ENCODE assay signal across 14 cellular contexts in genomic region chr18:66553824-66554223, GRCh38. TPM values are rescaled to one million over a fixed set of nuclear protein-coding genes. Genes with fewer than 3 reads are reported as not detected.
A peak's percentile ranks its signal among the peaks of the same experiment; 100 is the strongest.
DNase-seq lines count a peak whose midpoint lies in the region; ATAC-seq and TF ChIP-seq lines count a peak whose summit lies in the region.
"Had no signal": no experiment of that assay in that cellular context is flagged by ENCODE, and none has a peak within 500 bp of the region (broad histone marks: within the 10 kb centered on the region; RNA-seq: fewer than 3 reads in every experiment).

No MANE protein-coding gene starts in this region.

- WGBS in smooth muscle cell (ENCODE audit: low lambda C conversion rate): 33% methylated on average over 1 of the region's 1 CpG

- no peak overlapping the region for H3K4me3 ChIP-seq in RWPE2 (ENCODE audit: severe bottlenecking)
- no peak overlapping the region for H3K4me3 ChIP-seq in fibroblast of pulmonary artery (replicated peaks; ENCODE audit: low read depth, low read length)
- no peak overlapping the region for H3K4me3 ChIP-seq in smooth muscle cell
- H3K4me3 ChIP-seq in HAP-1: no peak overlapping the region

- no peak overlapping the region for H3K9ac ChIP-seq in smooth muscle cell (ENCODE audit: low read depth)

- no peaks in the 10 kb centered on the region for H3K36me3 ChIP-seq in RWPE2 (ENCODE audit: low read depth)
- H3K36me3 ChIP-seq in smooth muscle cell (ENCODE audit: low read depth): no peaks in the 10 kb centered on the region
- H3K36me3 ChIP-seq in HAP-1 (replicated peaks): no peaks in the 10 kb centered on the region

- no peaks in the 10 kb centered on the region for H3K9me3 ChIP-seq in RWPE2 (ENCODE audit: severe bottlenecking)
- H3K9me3 ChIP-seq in smooth muscle cell (replicated peaks; ENCODE audit: low read depth): no peaks in the 10 kb centered on the region
- no peaks in the 10 kb centered on the region for H3K9me3 ChIP-seq in HAP-1

- peak overlapping the region; percentile 15 for H3K4me2 ChIP-seq in smooth muscle cell

- H3F3A ChIP-seq in smooth muscle cell (ENCODE audit: low read depth): no peaks in the 10 kb centered on the region

- no peaks in the 10 kb centered on the region for H3K79me2 ChIP-seq in smooth muscle cell (ENCODE audit: low read depth)

- no peak overlapping the region for H2AFZ ChIP-seq in smooth muscle cell (ENCODE audit: low read depth)

- DNase-seq in RWPE2 (ENCODE audit: low spot score) (no peak), astrocyte of the hippocampus (ENCODE audit: low read depth, low spot score) (peak; percentile 30), fibroblast of pulmonary artery (ENCODE audit: low read depth) (peak; percentile 18), smooth muscle cell (lab: John Stamatoyannopoulos, UW; ENCODE audit: unreplicated experiment) (no peak), HAP-1 (ENCODE audit: low spot score in 2 of 2) (no peak), NCI-H128 (lab: John Stamatoyannopoulos, UW; ENCODE audit: unreplicated experiment) (no peak), NCI-H1930 (lab: John Stamatoyannopoulos, UW) (no peak)
- DNase-seq: CD4-positive, alpha-beta memory T cell; DMS79; NCI-H2029; NCI-H2171; NCI-H446 had no signal

- H3K27me3 ChIP-seq in RWPE2 (ENCODE audit: insufficient read depth, poor library complexity, severe bottlenecking) (no peaks in the 10 kb centered on the region), smooth muscle cell (ENCODE audit: low read depth) (no peaks in the 10 kb centered on the region), HAP-1 (ENCODE audit: low read depth) (no peaks in the 10 kb centered on the region)

- H4K20me1 ChIP-seq in smooth muscle cell (ENCODE audit: low read depth): no peaks in the 10 kb centered on the region

- no peak for TF ChIP-seq CTCF in RWPE2 (IDR thresholded peaks at IDR 0.05; ENCODE audit: poor library complexity, severe bottlenecking)
- no peak for TF ChIP-seq CTCF in fibroblast of pulmonary artery (IDR thresholded peaks at IDR 0.05; ENCODE audit: low read length, missing control alignments)
- no peak for TF ChIP-seq CTCF in smooth muscle cell (IDR thresholded peaks at IDR 0.05; ENCODE audit: borderline replicate concordance, insufficient read depth, poor library complexity, severe bottlenecking)

- H3K4me1 ChIP-seq in RWPE2 (ENCODE audit: insufficient read depth, poor library complexity, severe bottlenecking): peaks cover 7% of the 10 kb centered on the region
- H3K4me1 ChIP-seq in smooth muscle cell (ENCODE audit: low read depth): no peaks in the 10 kb centered on the region
- H3K4me1 ChIP-seq in HAP-1: no peaks in the 10 kb centered on the region

- in situ Hi-C loops in HAP-1 (cut with MboI; ENCODE audit: low sequenced_read_pairs): no loop called here

- H3K27ac ChIP-seq in RWPE2 (ENCODE audit: poor library complexity, severe bottlenecking) (no peak overlapping the region), smooth muscle cell (ENCODE audit: low read depth) (no peak overlapping the region)
- H3K27ac ChIP-seq: HL-60 had no signal

- ATAC-seq in RWPE2 (ENCODE audit: low read depth): peak; percentile 89

RNA-seq across cellular contexts. Expression of gene CDH19, which starts 50.1 kb away (rescaled TPM):
- total RNA-seq in smooth muscle cell: 0.13 TPM in 1 of 2 replicates, not detected in the other
- not detected in 2 replicates for polyA plus RNA-seq in smooth muscle cell
- total RNA-seq: CD4-positive, alpha-beta memory T cell had no signal
- polyA plus RNA-seq: BJ; CD4-positive, alpha-beta memory T cell had no signal

Comparison
In these comparisons a context has a peak if more than half of its experiments do, and no peak if none do; other contexts are left out.
1. DNase-seq: peak in astrocyte of the hippocampus (single experiment) and fibroblast of pulmonary artery (single experiment); none in RWPE2 (single experiment), smooth muscle cell (single experiment), HAP-1 (0 of 2), NCI-H128 (single experiment) and NCI-H1930 (0 of 2).